20 cellular contexts compared by ENCODE assay signal in genomic region chr11:68200639-68201038, GRCh38. TPM values are rescaled to one million over a fixed set of nuclear protein-coding genes. Genes with fewer than 3 reads are reported as not detected.
A peak's percentile ranks its signal among the peaks of the same experiment; 100 is the strongest.
DNase-seq lines count a peak whose midpoint lies in the region; ATAC-seq and TF ChIP-seq lines count a peak whose summit lies in the region.
"Had no signal": no experiment of that assay in that cellular context is flagged by ENCODE, and none has a peak within 500 bp of the region (broad histone marks: within the 10 kb centered on the region; RNA-seq: fewer than 3 reads in every experiment).

No MANE protein-coding gene starts in this region.

- CTCF ChIA-PET in MCF 10A (lab: Yijun Ruan, JAX) = no interaction called here
- CTCF ChIA-PET in mammary epithelial cell (lab: Charles Lee; ENCODE audit: low non-redundant PET) = no interaction called here
- CTCF ChIA-PET in WTC11 (lab: Charles Lee) = no interaction called here

- no peak overlapping the region for H3K4me3 ChIP-seq in mammary epithelial cell (replicated peaks in 1 of 3; ENCODE audit: insufficient read depth in 1 of 3, low read depth in 2 of 3, low read length in 3 of 3)
- H3K4me3 ChIP-seq in fibroblast of villous mesenchyme (ENCODE audit: low read depth, low read length) = no peak overlapping the region
- H3K4me3 ChIP-seq in stomach = no peak overlapping the region
- no peak overlapping the region for H3K4me3 ChIP-seq in breast epithelium
- H3K4me3 ChIP-seq: coronary artery, spleen, tibial artery had no signal

- H3K4me1 Mint-ChIP-seq in MCF 10A (ENCODE audit: insufficient read depth, unreplicated experiment) = peaks cover 30% of the 10 kb centered on the region
- H3K4me1 Mint-ChIP-seq in WTC11 = peaks cover 56% of the 10 kb centered on the region

- H3K9me3 Mint-ChIP-seq in MCF 10A (ENCODE audit: unreplicated experiment) = no peaks in the 10 kb centered on the region
- H3K9me3 Mint-ChIP-seq in WTC11 = no peaks in the 10 kb centered on the region
- H3K9me3 Mint-ChIP-seq: activated CD4-positive, alpha-beta memory T cell treated with anti-CD3 and anti-CD28 coated beads, Interleukin-2, amount 10 ng/mL, durations not matched to agents 7 days and 5 days; nephron had no signal

- intact Hi-C loops in MCF 10A (cut with micrococcal nuclease) (loop anchor here (10.0 kb wide), 1 partner anchor 76 kb away; the partner anchor contains the start of gene CHKA), mammary epithelial cell (cut with micrococcal nuclease) (no loop called here), stomach (cut with DNase I; ENCODE audit: low total_unique reads) (no loop called here), breast epithelium (cut with DNase I; ENCODE audit: low total_unique reads) (no loop called here)

- peaks cover 13% of the 10 kb centered on the region for H3K36me3 Mint-ChIP-seq in MCF 10A (ENCODE audit: insufficient read depth, unreplicated experiment)
- no peaks in the 10 kb centered on the region for H3K36me3 Mint-ChIP-seq in WTC11

- TF ChIP-seq CTCF in MCF 10A (IDR thresholded peaks at IDR 0.05; ENCODE audit: unreplicated experiment) (no peak), mammary epithelial cell (conservative IDR thresholded peaks at IDR 0.05 in 1 of 2, IDR thresholded peaks at IDR 0.05 in 1 of 2; ENCODE audit: extremely low read depth in 1 of 2, insufficient read depth in 1 of 2, low read depth in 1 of 2, low read length in 2 of 2) (no peak), WTC11 (IDR thresholded peaks at IDR 0.05) (no peak), fibroblast of villous mesenchyme (IDR thresholded peaks at IDR 0.05; ENCODE audit: insufficient read depth, low read depth, low read length) (no peak), stomach (IDR thresholded peaks at IDR 0.05) (no peak), breast epithelium (IDR thresholded peaks at IDR 0.05) (no peak)

- DNase-seq in MCF 10A (ENCODE audit: unreplicated experiment) (peak; percentile 61), mammary epithelial cell (no peak), WTC11 (ENCODE audit: low spot score) (no peak), fibroblast of villous mesenchyme (ENCODE audit: low read depth) (peak; percentile 70), stomach (no peak), cerebellar nuclear complex (lab: John Stamatoyannopoulos, UW) (no peak), NCI-H1694 treated with DMSO at 0.1 percent for 48 hours (lab: John Stamatoyannopoulos, UW) (no peak), breast epithelium (ENCODE audit: low spot score in 2 of 2) (no peak)
- DNase-seq: ACHN; activated CD4-positive, alpha-beta memory T cell treated with anti-CD3 and anti-CD28 coated beads, Interleukin-2, amount 10 ng/mL, durations not matched to agents 7 days and 5 days; activated gamma-delta T cell; DMS79; NCI-H1417; NCI-H526; RPMI8226; spleen; T-helper 9 cell; tibial artery had no signal

- H3K27me3 Mint-ChIP-seq in MCF 10A (ENCODE audit: insufficient read depth, unreplicated experiment) (no peaks in the 10 kb centered on the region), WTC11 (ENCODE audit: low read depth) (no peaks in the 10 kb centered on the region)
- H3K27me3 Mint-ChIP-seq: activated CD4-positive, alpha-beta memory T cell treated with anti-CD3 and anti-CD28 coated beads, Interleukin-2, amount 10 ng/mL, durations not matched to agents 7 days and 5 days had no signal

- no peak for TF ChIP-seq EP300 in stomach (IDR thresholded peaks at IDR 0.05)

- no peaks in the 10 kb centered on the region for H4K20me1 ChIP-seq in mammary epithelial cell (ENCODE audit: insufficient read depth, low read length)

- H3K27ac Mint-ChIP-seq in MCF 10A (ENCODE audit: low read depth, unreplicated experiment) = no peak overlapping the region
- peak overlapping the region; percentile 61; the same call in 1 of the 2 replicates for H3K27ac Mint-ChIP-seq in WTC11
- H3K27ac Mint-ChIP-seq: activated CD4-positive, alpha-beta memory T cell treated with anti-CD3 and anti-CD28 coated beads, Interleukin-2, amount 10 ng/mL, durations not matched to agents 7 days and 5 days had no signal

- H3K36me3 ChIP-seq in mammary epithelial cell (ENCODE audit: insufficient read depth, low read length) (no peaks in the 10 kb centered on the region), stomach (no peaks in the 10 kb centered on the region), breast epithelium (no peaks in the 10 kb centered on the region)
- H3K36me3 ChIP-seq: spleen, tibial artery had no signal

- H3K79me2 ChIP-seq in mammary epithelial cell (ENCODE audit: insufficient read depth, low read length) = peaks cover 99% of the 10 kb centered on the region

- H3K4me2 ChIP-seq in mammary epithelial cell (ENCODE audit: insufficient read depth, low read depth, low read length) = no peak overlapping the region

- no peak overlapping the region for H2AFZ ChIP-seq in mammary epithelial cell (ENCODE audit: low read depth, low read length)

- no peaks in the 10 kb centered on the region for H3K9me3 ChIP-seq in mammary epithelial cell (replicated peaks; ENCODE audit: insufficient read depth, low read length)
- H3K9me3 ChIP-seq in stomach = no peaks in the 10 kb centered on the region
- no peaks in the 10 kb centered on the region for H3K9me3 ChIP-seq in breast epithelium
- H3K9me3 ChIP-seq: spleen, tibial artery had no signal

- no peak for TF ChIP-seq POLR2A in stomach (IDR thresholded peaks at IDR 0.05)
- no peak for TF ChIP-seq POLR2A in breast epithelium (IDR thresholded peaks at IDR 0.05)

- H3K4me3 Mint-ChIP-seq in MCF 10A (ENCODE audit: unreplicated experiment) (no peak overlapping the region), WTC11 (no peak overlapping the region)
- H3K4me3 Mint-ChIP-seq: activated CD4-positive, alpha-beta memory T cell treated with anti-CD3 and anti-CD28 coated beads, Interleukin-2, amount 10 ng/mL, durations not matched to agents 7 days and 5 days; nephron had no signal

- no TSS peak for BruUV-seq in MCF 10A (replicated peaks; lab: Mats Ljungman, UMichigan)
- BruUV-seq in mammary epithelial cell (replicated peaks; lab: Mats Ljungman, UMichigan) = no TSS peak

- ATAC-seq in WTC11 = no peak

- POLR2A ChIA-PET in MCF 10A (lab: Yijun Ruan, JAX) (no interaction called here), WTC11 (lab: Charles Lee) (no interaction called here)

- peaks cover 21% of the 10 kb centered on the region for H3K4me1 ChIP-seq in mammary epithelial cell (ENCODE audit: insufficient read depth, low read length)
- peaks cover 28 to 91% (median 67%) of the 10 kb centered on the region in 4 donors for H3K4me1 ChIP-seq in stomach
- peaks cover 0 to 18% of the 10 kb centered on the region in 2 donors for H3K4me1 ChIP-seq in breast epithelium

- H3K27ac ChIP-seq in mammary epithelial cell (ENCODE audit: insufficient read depth, low read depth, low read length) (no peak overlapping the region), stomach (peak overlapping the region in 3 of 5 donors; percentile 21 to 36 (median 23)), breast epithelium (peak overlapping the region in 1 of 2 donors; percentile 37)
- H3K27ac ChIP-seq: coronary artery, spleen had no signal

- in situ Hi-C loops in mammary epithelial cell (cut with MboI; ENCODE audit: low sequenced_read_pairs in 2 of 2) = no loop called here

- H3K9ac ChIP-seq in mammary epithelial cell (ENCODE audit: insufficient read depth, low read length) = no peak overlapping the region

- 68% methylated on average over 3 of the region's 3 CpGs for WGBS in mammary epithelial cell (ENCODE audit: low coverage, missing lambda C conversion rate)
- WGBS in stomach, 5 donors = 46 to 66% (median 54%) methylated on average over 3 of the region's 3 CpGs

- dilution Hi-C loops in mammary epithelial cell (cut with HindIII; ENCODE audit: low sequenced_read_pairs) = no loop called here

- H3K27me3 ChIP-seq in mammary epithelial cell (ENCODE audit: insufficient read depth, low read length) (no peaks in the 10 kb centered on the region), stomach (no peaks in the 10 kb centered on the region), breast epithelium (no peaks in the 10 kb centered on the region)
- H3K27me3 ChIP-seq: spleen, tibial artery had no signal

TF ChIP-seq in WTC11, 78 proteins besides CTCF, POLR2A, EP300 and RAD21 (continues in another document):
- TF ChIP-seq ATF6 (CRISPR knock-in tag; IDR thresholded peaks at IDR 0.05) (no peak), TEAD4 (CRISPR knock-in tag; IDR thresholded peaks at IDR 0.05) (no peak), SP1 (CRISPR knock-in tag; conservative IDR thresholded peaks at IDR 0.05) (no peak), HMGA2 (CRISPR knock-in tag; IDR thresholded peaks at IDR 0.05) (no peak), CREM (CRISPR knock-in tag; IDR thresholded peaks at IDR 0.05) (no peak), NR2C2 (CRISPR knock-in tag; IDR thresholded peaks at IDR 0.05) (no peak), CBFB (CRISPR knock-in tag; IDR thresholded peaks at IDR 0.05; ENCODE audit: low read depth) (no peak), TCF7 (CRISPR knock-in tag; IDR thresholded peaks at IDR 0.05; ENCODE audit: low read depth) (no peak), TP53 (CRISPR knock-in tag; IDR thresholded peaks at IDR 0.05) (no peak), RORB (CRISPR knock-in tag; IDR thresholded peaks at IDR 0.05) (no peak), MXD4 (CRISPR knock-in tag; IDR thresholded peaks at IDR 0.05; ENCODE audit: borderline replicate concordance) (no peak), KAT7 (CRISPR knock-in tag; IDR thresholded peaks at IDR 0.05; ENCODE audit: borderline replicate concordance) (no peak), NFATC4 (CRISPR knock-in tag; IDR thresholded peaks at IDR 0.05) (no peak), SMAD3 (CRISPR knock-in tag; IDR thresholded peaks at IDR 0.05; ENCODE audit: borderline replicate concordance) (no peak)

RNA-seq across cellular contexts. Expression of gene KMT5B, which starts 12.5 kb away (rescaled TPM):
- total RNA-seq in MCF 10A (2022) = 45.7 and 46.4 TPM in 2 replicates
- total RNA-seq in mammary epithelial cell = 10 to 100 TPM; 23.0 to 29.7 TPM
- polyA plus RNA-seq in mammary epithelial cell = 6.4 TPM
- 5.3 TPM for polyA minus RNA-seq in mammary epithelial cell
- total RNA-seq in WTC11 (2021) = 39.3 to 43.8 TPM (median 39.8 TPM) in 3 replicates
- 20.0 and 29.4 TPM in 2 replicates for total RNA-seq in fibroblast of villous mesenchyme
- 10 to 100 TPM; 17.4 to 52.7 (median 31.6) TPM for total RNA-seq in stomach
- 10 to 100 TPM; 14.3 to 20.6 (median 14.8) TPM for polyA plus RNA-seq in stomach
- total RNA-seq in breast epithelium = 10 to 100 TPM; 35.2 to 74.6 (median 43.9) TPM

Comparison
In these comparisons a context has a peak if more than half of its experiments do, and no peak if none do; other contexts are left out.
1. DNase-seq: peak in MCF 10A (single experiment) and fibroblast of villous mesenchyme (single experiment); none in mammary epithelial cell (single experiment), WTC11 (single experiment), stomach (single experiment), cerebellar nuclear complex (0 of 2), NCI-H1694 treated with DMSO at 0.1 percent for 48 hours (single experiment) and breast epithelium (0 of 2).